In the genomic region with DNA sequence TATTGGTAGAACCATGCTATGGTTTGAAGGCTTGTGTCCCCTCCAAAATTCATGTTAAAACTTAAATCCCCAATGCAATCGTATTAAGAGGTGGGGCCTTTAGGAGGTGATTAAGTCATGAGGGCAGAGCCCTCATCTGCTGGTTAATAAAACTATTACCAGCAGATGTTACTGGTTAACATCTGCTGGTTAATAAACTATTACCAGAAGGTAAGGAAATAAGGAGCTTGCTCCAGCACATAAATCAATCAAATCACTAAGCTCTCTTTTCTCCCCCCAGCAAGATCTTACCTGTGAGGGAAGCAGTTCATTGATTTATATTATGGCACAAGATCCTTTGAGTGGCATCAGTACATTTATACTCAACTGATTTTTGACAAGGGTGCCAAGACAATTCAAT, we compare ENCODE assay signal across 16 cellular contexts.
A peak's percentile ranks its signal among the peaks of the same experiment; 100 is the strongest.
DNase-seq lines count a peak whose midpoint lies in the region; ATAC-seq and FAIRE-seq lines count a peak whose summit lies in the region.
"Had no signal": no experiment of that assay in that cellular context is flagged by ENCODE, and none has a peak within 500 bp of the region (broad histone marks: within the 10 kb centered on the region; RNA-seq: fewer than 3 reads in every experiment).

No MANE protein-coding gene starts in this region.

- H3K27me3 Mint-ChIP-seq in activated naive CD8-positive, alpha-beta T cell, result no peaks in the 10 kb centered on the region
- H3K27me3 Mint-ChIP-seq in activated naive CD8-positive, alpha-beta T cell treated with anti-CD3 and anti-CD28 coated beads, Interleukin-2, amount 50 U/mL, for 24 hours, result no peaks in the 10 kb centered on the region
- no peaks in the 10 kb centered on the region for H3K27me3 Mint-ChIP-seq in stimulated activated memory B cell treated with anti-CD40 and anti-IgM and Interleukin-4, amounts not matched to agents 10 μg/mL and 1 μg/mL and 100 μg/mL, for 72 hours
- H3K27me3 Mint-ChIP-seq: CD8-positive, alpha-beta memory T cell had no signal

- no peak overlapping the region for H3K4me3 Mint-ChIP-seq in activated naive CD8-positive, alpha-beta T cell
- H3K4me3 Mint-ChIP-seq in activated naive CD8-positive, alpha-beta T cell treated with anti-CD3 and anti-CD28 coated beads, Interleukin-2, amount 50 U/mL, for 24 hours, result no peak overlapping the region
- no peak overlapping the region for H3K4me3 Mint-ChIP-seq in stimulated activated memory B cell treated with anti-CD40 and anti-IgM and Interleukin-4, amounts not matched to agents 10 μg/mL and 1 μg/mL and 100 μg/mL, for 72 hours
- H3K4me3 Mint-ChIP-seq: B cell; CD8-positive, alpha-beta memory T cell had no signal

- H3K4me1 Mint-ChIP-seq in activated naive CD8-positive, alpha-beta T cell (ENCODE audit: low read depth), result peaks cover 54% of the 10 kb centered on the region
- peaks cover 26% of the 10 kb centered on the region for H3K4me1 Mint-ChIP-seq in activated naive CD8-positive, alpha-beta T cell treated with anti-CD3 and anti-CD28 coated beads, Interleukin-2, amount 50 U/mL, for 24 hours
- peaks cover 10% of the 10 kb centered on the region for H3K4me1 Mint-ChIP-seq in stimulated activated memory B cell treated with anti-CD40 and anti-IgM and Interleukin-4, amounts not matched to agents 10 μg/mL and 1 μg/mL and 100 μg/mL, for 72 hours

- peak; percentile 4 for FAIRE-seq in RCC 7860 (lab: Jason Lieb, UNC)
- FAIRE-seq: GM12891 had no signal

- peaks cover 20% of the 10 kb centered on the region for H3K36me3 Mint-ChIP-seq in activated naive CD8-positive, alpha-beta T cell
- peaks cover 32% of the 10 kb centered on the region for H3K36me3 Mint-ChIP-seq in activated naive CD8-positive, alpha-beta T cell treated with anti-CD3 and anti-CD28 coated beads, Interleukin-2, amount 50 U/mL, for 24 hours (ENCODE audit: low read depth)
- H3K36me3 Mint-ChIP-seq in stimulated activated memory B cell treated with anti-CD40 and anti-IgM and Interleukin-4, amounts not matched to agents 10 μg/mL and 1 μg/mL and 100 μg/mL, for 72 hours, result peaks cover 6% of the 10 kb centered on the region

- peak overlapping the region; percentile 78 for H3K27ac Mint-ChIP-seq in activated naive CD8-positive, alpha-beta T cell
- no peak overlapping the region for H3K27ac Mint-ChIP-seq in activated naive CD8-positive, alpha-beta T cell treated with anti-CD3 and anti-CD28 coated beads, Interleukin-2, amount 50 U/mL, for 24 hours
- H3K27ac Mint-ChIP-seq in stimulated activated memory B cell treated with anti-CD40 and anti-IgM and Interleukin-4, amounts not matched to agents 10 μg/mL and 1 μg/mL and 100 μg/mL, for 72 hours, result no peak overlapping the region
- H3K27ac Mint-ChIP-seq: B cell had no signal

- ATAC-seq in activated naive CD8-positive, alpha-beta T cell treated with anti-CD3 and anti-CD28 coated beads, Interleukin-2, amount 50 U/mL, for 24 hours, result no peak
- ATAC-seq in stimulated activated memory B cell treated with anti-CD40 and anti-IgM and Interleukin-4, amounts not matched to agents 10 μg/mL and 1 μg/mL and 100 μg/mL, for 72 hours, result no peak
- ATAC-seq in HG02938 (IDR thresholded peaks at IDR 0.05; ENCODE audit: unreplicated experiment), result no peak

- DNase-seq in activated naive CD8-positive, alpha-beta T cell treated with anti-CD3 and anti-CD28 coated beads, Interleukin-2, amount 50 U/mL, for 24 hours, result no peak
- DNase-seq in RCC 7860 (ENCODE audit: low spot score) (no peak), renal cortical epithelial cell (ENCODE audit: low read depth) (peak; percentile 65)
- DNase-seq in activated CD8-positive, alpha-beta memory T cell treated with anti-CD3 and anti-CD28 coated beads for 24 hours, result no peak
- DNase-seq: CD8-positive, alpha-beta memory T cell; COR-L47; DMS 273 treated with DMSO at 0.1 percent for 48 hours; DMS53; DND-41; EL; GM23248 had no signal

- H3K9me3 Mint-ChIP-seq in activated naive CD8-positive, alpha-beta T cell (ENCODE audit: low read depth), result no peaks in the 10 kb centered on the region
- H3K9me3 Mint-ChIP-seq in activated naive CD8-positive, alpha-beta T cell treated with anti-CD3 and anti-CD28 coated beads, Interleukin-2, amount 50 U/mL, for 24 hours, result peaks cover 5% of the 10 kb centered on the region
- H3K9me3 Mint-ChIP-seq in stimulated activated memory B cell treated with anti-CD40 and anti-IgM and Interleukin-4, amounts not matched to agents 10 μg/mL and 1 μg/mL and 100 μg/mL, for 72 hours, result no peaks in the 10 kb centered on the region
